ENCODE assay signal across 16 cellular contexts in the genomic region with DNA sequence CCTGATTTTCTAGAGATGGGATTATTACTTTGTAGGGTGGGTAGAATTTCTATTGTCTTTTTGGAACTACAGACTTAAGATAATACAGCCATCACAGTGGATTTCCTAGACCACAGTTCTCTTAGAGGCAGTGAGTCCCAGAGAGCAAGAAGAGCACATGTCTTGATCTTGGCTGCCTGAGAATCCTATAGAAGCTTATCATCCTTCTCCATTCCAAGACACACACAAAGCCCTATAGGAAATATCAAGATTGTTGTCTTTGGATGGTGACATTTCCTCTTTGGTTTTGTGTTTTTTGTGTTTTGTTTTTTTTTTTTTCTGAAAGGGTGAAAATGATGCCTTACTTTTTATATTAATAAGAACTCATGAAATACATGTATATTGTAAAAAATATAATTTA.
DNase-seq lines count a peak whose midpoint lies in the region; ATAC-seq and TF ChIP-seq lines count a peak whose summit lies in the region.
"Had no signal": no experiment of that assay in that cellular context is flagged by ENCODE, and none has a peak within 500 bp of the region (broad histone marks: within the 10 kb centered on the region; RNA-seq: fewer than 3 reads in every experiment).

No MANE protein-coding gene starts in this region.

- peaks cover under 1% of the 10 kb centered on the region for H3K27me3 Mint-ChIP-seq in activated naive CD4-positive, alpha-beta T cell treated with anti-CD3 and anti-CD28 coated beads, Interleukin-2, amount 50 U/mL, for 24 hours
- H3K27me3 Mint-ChIP-seq in activated CD8-positive, alpha-beta T cell treated with anti-CD3 and anti-CD28 coated beads, Interleukin-2, amount 10 ng/mL, durations not matched to agents 7 days and 5 days (ENCODE audit: low read depth) = peaks cover 6% of the 10 kb centered on the region
- H3K27me3 Mint-ChIP-seq: CD4-positive, CD25-positive, alpha-beta regulatory T cell had no signal

- no peaks in the 10 kb centered on the region for H3K9me3 ChIP-seq in osteoblast (ENCODE audit: low read depth, low read length)

- H3K27ac ChIP-seq in osteoblast (ENCODE audit: low read depth, low read length) = no peak overlapping the region
- H3K27ac ChIP-seq: BLaER1 treated with 17β-estradiol and CSF1 and Interleukin-3, amounts not matched to agents 10 nM and 100 nM had no signal

- H3K27me3 ChIP-seq in osteoblast (ENCODE audit: insufficient read depth, low read length) = no peaks in the 10 kb centered on the region
- H3K27me3 ChIP-seq: BLaER1 treated with 17β-estradiol and CSF1 and Interleukin-3, amounts not matched to agents 10 nM and 100 nM had no signal

- TF ChIP-seq CTCF in choroid plexus epithelial cell (conservative IDR thresholded peaks at IDR 0.05; ENCODE audit: low read depth, low read length) = no peak
- no peak for TF ChIP-seq CTCF in osteoblast (IDR thresholded peaks at IDR 0.05; ENCODE audit: extremely low read depth, low read depth, low read length)

- H3K4me1 Mint-ChIP-seq in activated naive CD4-positive, alpha-beta T cell treated with anti-CD3 and anti-CD28 coated beads, Interleukin-2, amount 50 U/mL, for 24 hours = peaks cover 28% of the 10 kb centered on the region
- H3K4me1 Mint-ChIP-seq in activated CD8-positive, alpha-beta T cell treated with anti-CD3 and anti-CD28 coated beads, Interleukin-2, amount 10 ng/mL, durations not matched to agents 7 days and 5 days (ENCODE audit: low read depth) = peaks cover 5% of the 10 kb centered on the region

- H3K4me3 ChIP-seq in choroid plexus epithelial cell (ENCODE audit: low read depth, low read length) (no peak overlapping the region), osteoblast (ENCODE audit: insufficient read depth, low read length) (no peak overlapping the region)
- H3K4me3 ChIP-seq: BLaER1 treated with 17β-estradiol and CSF1 and Interleukin-3, amounts not matched to agents 10 nM and 100 nM; K562 had no signal

- peaks cover 12% of the 10 kb centered on the region for H3K9me3 Mint-ChIP-seq in activated naive CD4-positive, alpha-beta T cell treated with anti-CD3 and anti-CD28 coated beads, Interleukin-2, amount 50 U/mL, for 24 hours
- H3K9me3 Mint-ChIP-seq in activated CD8-positive, alpha-beta T cell treated with anti-CD3 and anti-CD28 coated beads, Interleukin-2, amount 10 ng/mL, durations not matched to agents 7 days and 5 days (ENCODE audit: insufficient read depth) = peaks cover 4% of the 10 kb centered on the region

- peak overlapping the region; percentile 24 for H3K4me3 Mint-ChIP-seq in activated naive CD4-positive, alpha-beta T cell treated with anti-CD3 and anti-CD28 coated beads, Interleukin-2, amount 50 U/mL, for 24 hours
- no peak overlapping the region for H3K4me3 Mint-ChIP-seq in activated CD8-positive, alpha-beta T cell treated with anti-CD3 and anti-CD28 coated beads, Interleukin-2, amount 10 ng/mL, durations not matched to agents 7 days and 5 days
- H3K4me3 Mint-ChIP-seq: CD4-positive, CD25-positive, alpha-beta regulatory T cell; H9 had no signal

- no peak for DNase-seq in activated naive CD4-positive, alpha-beta T cell (lab: John Stamatoyannopoulos, UW)
- peak; percentile 31 for DNase-seq in choroid plexus epithelial cell (ENCODE audit: low read depth)
- peak; percentile 27 for DNase-seq in osteoblast (ENCODE audit: insufficient read length, low spot score, missing footprints)
- DNase-seq in activated CD8-positive, alpha-beta T cell treated with anti-CD3 and anti-CD28 coated beads, Interleukin-2, amount 10 ng/mL, durations not matched to agents 7 days and 5 days = no peak
- DNase-seq: 8988T, ACHN, DMS79, EL, GOT3, H9 had no signal

- CTCF ChIA-PET in activated CD8-positive, alpha-beta T cell treated with anti-CD3 and anti-CD28 coated beads, Interleukin-2, amount 10 ng/mL, durations not matched to agents 7 days and 5 days (lab: Charles Lee) = no interaction called here

- no peaks in the 10 kb centered on the region for H3K79me2 ChIP-seq in osteoblast (ENCODE audit: insufficient read depth, low read length)

- no peak overlapping the region for H3K4me2 ChIP-seq in osteoblast (ENCODE audit: insufficient read depth, low read length)
- H3K4me2 ChIP-seq: BLaER1 treated with 17β-estradiol and CSF1 and Interleukin-3, amounts not matched to agents 10 nM and 100 nM had no signal

- H2AFZ ChIP-seq in osteoblast (ENCODE audit: low read length) = no peak overlapping the region

- peak overlapping the region; percentile 61 for H3K27ac Mint-ChIP-seq in activated naive CD4-positive, alpha-beta T cell treated with anti-CD3 and anti-CD28 coated beads, Interleukin-2, amount 50 U/mL, for 24 hours
- no peak overlapping the region for H3K27ac Mint-ChIP-seq in activated CD8-positive, alpha-beta T cell treated with anti-CD3 and anti-CD28 coated beads, Interleukin-2, amount 10 ng/mL, durations not matched to agents 7 days and 5 days
- H3K27ac Mint-ChIP-seq: CD4-positive, CD25-positive, alpha-beta regulatory T cell had no signal

- ATAC-seq in activated CD8-positive, alpha-beta T cell treated with anti-CD3 and anti-CD28 coated beads, Interleukin-2, amount 10 ng/mL, durations not matched to agents 7 days and 5 days = no peak
- ATAC-seq in GM21825 (IDR thresholded peaks at IDR 0.05; ENCODE audit: unreplicated experiment) (no peak), HG02678 (IDR thresholded peaks at IDR 0.05; ENCODE audit: unreplicated experiment) (no peak)
- ATAC-seq: K562 had no signal

- no peaks in the 10 kb centered on the region for H3K36me3 ChIP-seq in osteoblast (ENCODE audit: insufficient read depth, low read length)

- no peaks in the 10 kb centered on the region for H4K20me1 ChIP-seq in osteoblast (ENCODE audit: insufficient read depth, low read length)
- H4K20me1 ChIP-seq: BLaER1 treated with 17β-estradiol and CSF1 and Interleukin-3, amounts not matched to agents 10 nM and 100 nM had no signal

- POLR2A ChIA-PET in activated CD8-positive, alpha-beta T cell treated with anti-CD3 and anti-CD28 coated beads, Interleukin-2, amount 10 ng/mL, durations not matched to agents 7 days and 5 days (lab: Charles Lee) = no interaction called here

- peaks cover 6% of the 10 kb centered on the region for H3K4me1 ChIP-seq in osteoblast (ENCODE audit: insufficient read depth, low read length)

- peaks cover 3% of the 10 kb centered on the region for H3K36me3 Mint-ChIP-seq in activated naive CD4-positive, alpha-beta T cell treated with anti-CD3 and anti-CD28 coated beads, Interleukin-2, amount 50 U/mL, for 24 hours
- H3K36me3 Mint-ChIP-seq in activated CD8-positive, alpha-beta T cell treated with anti-CD3 and anti-CD28 coated beads, Interleukin-2, amount 10 ng/mL, durations not matched to agents 7 days and 5 days (ENCODE audit: low read depth) = peaks cover 5% of the 10 kb centered on the region
- H3K36me3 Mint-ChIP-seq: CD4-positive, CD25-positive, alpha-beta regulatory T cell had no signal

Comparison
In these comparisons a context has a peak if more than half of its experiments do, and no peak if none do; other contexts are left out.
1. DNase-seq: peak in choroid plexus epithelial cell (single experiment) and osteoblast (single experiment); none in activated naive CD4-positive, alpha-beta T cell (0 of 4) and activated CD8-positive, alpha-beta T cell treated with anti-CD3 and anti-CD28 coated beads, Interleukin-2, amount 10 ng/mL, durations not matched to agents 7 days and 5 days (single experiment).